1 cellular context compared by ENCODE assay signal in genomic region chr3:46488735-46489361, GRCh38.
TF ChIP-seq lines count a peak whose summit lies in the region.

No MANE protein-coding gene starts in this region.

TF ChIP-seq in GM12878, 131 proteins besides CTCF, POLR2A, EP300 and RAD21 (continued from another document and continues in another):
- TF ChIP-seq PRDM15 (CRISPR knock-in tag; IDR thresholded peaks at IDR 0.05) (no peak), IRF4 (IDR thresholded peaks at IDR 0.05; ENCODE audit: low read depth, low read length) (peak; percentile 67), NR2F1 (conservative IDR thresholded peaks at IDR 0.05) (peak; percentile 91), MYB (IDR thresholded peaks at IDR 0.05; ENCODE audit: borderline replicate concordance, low read depth, low read length) (no peak), ZBED1 (IDR thresholded peaks at IDR 0.05; ENCODE audit: borderline replicate concordance) (no peak), ETV6 (conservative IDR thresholded peaks at IDR 0.05 in 1 of 2, IDR thresholded peaks at IDR 0.05 in 1 of 2; ENCODE audit: borderline replicate concordance in 1 of 2, low read depth in 1 of 2) (no peak), BMI1 (IDR thresholded peaks at IDR 0.05; ENCODE audit: borderline replicate concordance) (peak; percentile 24; the same call in 1 of the 2 replicates), MTA3 (IDR thresholded peaks at IDR 0.05; ENCODE audit: borderline replicate concordance, low read length) (no peak), IRF5 (IDR thresholded peaks at IDR 0.05; ENCODE audit: borderline replicate concordance) (no peak), NRF1 (conservative IDR thresholded peaks at IDR 0.05; ENCODE audit: low read depth, low read length) (0 out of 2 replicates have a peak, but pooled peaks have one; percentile 5), SPI1 (IDR thresholded peaks at IDR 0.05; ENCODE audit: borderline replicate concordance, insufficient read depth, low read depth, low read length) (peak; percentile 9; the same call in 1 of the 2 replicates), CBX3 (IDR thresholded peaks at IDR 0.05; ENCODE audit: borderline replicate concordance, low read depth) (no peak), MYC (IDR thresholded peaks at IDR 0.05; ENCODE audit: insufficient read depth, insufficient read length, insufficient replicate concordance, low read length, severe bottlenecking) (no peak), SIX5 (IDR thresholded peaks at IDR 0.05; ENCODE audit: low read depth, low read length, severe bottlenecking) (no peak), ZNF274 (IDR thresholded peaks at IDR 0.05; ENCODE audit: insufficient read depth, insufficient read length) (no peak), SIN3A (IDR thresholded peaks at IDR 0.05; ENCODE audit: low read depth, low read length) (peak; percentile 35; the same call in 1 of the 2 replicates), ZNF24 (IDR thresholded peaks at IDR 0.05) (0 out of 2 replicates have a peak, but pooled peaks have one; percentile 17), SREBF2 (IDR thresholded peaks at IDR 0.05; ENCODE audit: low read length) (no peak), E4F1 (IDR thresholded peaks at IDR 0.05; ENCODE audit: borderline replicate concordance, partially characterized antibody) (no peak), E2F4 (IDR thresholded peaks at IDR 0.05; ENCODE audit: low read depth, low read length) (no peak), ZBTB33 (IDR thresholded peaks at IDR 0.05) (no peak), ZNF217 (IDR thresholded peaks at IDR 0.05) (no peak), SMC3 (IDR thresholded peaks at IDR 0.05; ENCODE audit: borderline replicate concordance, low read length) (peak; percentile 100), CBX5 (IDR thresholded peaks at IDR 0.05; ENCODE audit: low read depth) (no peak), ZNF687 (IDR thresholded peaks at IDR 0.05) (no peak), POLR2AphosphoS2 (IDR thresholded peaks at IDR 0.05; ENCODE audit: low read depth, low read length) (no peak), RB1 (IDR thresholded peaks at IDR 0.05; ENCODE audit: borderline replicate concordance) (peak; percentile 94; the same call in 1 of the 2 replicates), IKZF2 (IDR thresholded peaks at IDR 0.05) (no peak), ATF2 (IDR thresholded peaks at IDR 0.05; ENCODE audit: low read length) (no peak), TBL1XR1 (IDR thresholded peaks at IDR 0.05; ENCODE audit: low read depth, low read length) (peak; percentile 69), JUNB (IDR thresholded peaks at IDR 0.05) (no peak), RELA (IDR thresholded peaks at IDR 0.05; ENCODE audit: borderline replicate concordance, partially characterized antibody) (peak; percentile 72), SMAD1 (IDR thresholded peaks at IDR 0.05; ENCODE audit: low read depth, partially characterized antibody) (no peak), HDGF (IDR thresholded peaks at IDR 0.05) (no peak), MEF2B (IDR thresholded peaks at IDR 0.05; ENCODE audit: partially characterized antibody, poor library complexity, severe bottlenecking) (no peak), BCL11A (IDR thresholded peaks at IDR 0.05; ENCODE audit: low read depth, low read length) (0 out of 2 replicates have a peak, but pooled peaks have one; percentile 25), E2F8 (IDR thresholded peaks at IDR 0.05; ENCODE audit: low read depth, partially characterized antibody) (no peak), POLR2AphosphoS5 (IDR thresholded peaks at IDR 0.05; ENCODE audit: low read length) (no peak), EGR1 (IDR thresholded peaks at IDR 0.05; ENCODE audit: borderline replicate concordance in 1 of 2, low read depth in 2 of 2, low read length in 2 of 2) (no peak), BRCA1 (IDR thresholded peaks at IDR 0.05; ENCODE audit: low read depth, low read length) (no peak), TCF7 (IDR thresholded peaks at IDR 0.05; ENCODE audit: borderline replicate concordance) (no peak), HDAC2 (IDR thresholded peaks at IDR 0.05) (no peak), ZNF207 (IDR thresholded peaks at IDR 0.05; ENCODE audit: borderline replicate concordance) (no peak), SREBF1 (IDR thresholded peaks at IDR 0.05; ENCODE audit: low read length) (no peak), KAT2A (conservative IDR thresholded peaks at IDR 0.05; ENCODE audit: control insufficient read depth, low read depth, low read length) (no peak), NFIC (IDR thresholded peaks at IDR 0.05; ENCODE audit: low read depth, low read length) (no peak)
